In the genomic region with DNA sequence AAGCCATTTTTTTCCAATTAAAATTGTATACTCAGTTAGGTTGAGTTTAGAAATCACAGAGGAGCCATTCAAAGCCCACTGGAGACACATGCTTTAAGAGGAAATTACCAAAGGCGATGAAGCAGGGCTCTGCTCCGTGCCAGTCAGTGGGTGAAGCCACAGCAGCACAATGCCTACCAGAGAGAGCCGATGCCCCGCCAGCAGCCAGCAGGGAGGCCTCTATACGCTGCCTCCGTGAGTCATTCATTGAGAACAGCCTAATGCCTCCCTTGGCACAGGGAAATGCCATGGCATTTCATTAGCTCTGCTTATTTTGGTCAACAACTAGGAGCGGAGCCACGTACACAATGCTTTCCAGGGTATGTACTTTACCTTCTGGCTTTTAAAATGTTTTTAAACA, we compare ENCODE assay signal across 15 cellular contexts.
DNase-seq lines count a peak whose midpoint lies in the region; FAIRE-seq and TF ChIP-seq lines count a peak whose summit lies in the region.
"Had no signal": no experiment of that assay in that cellular context is flagged by ENCODE, and none has a peak within 500 bp of the region (broad histone marks: within the 10 kb centered on the region; RNA-seq: fewer than 3 reads in every experiment).

No MANE protein-coding gene starts in this region.

- FAIRE-seq in RCC 7860 (lab: Jason Lieb, UNC) (peak; percentile 42), D721Med (lab: Jason Lieb, UNC) (no peak)
- FAIRE-seq: G401.6 had no signal

- intact Hi-C loops in dorsolateral prefrontal cortex (cut with DNase I): no loop called here

- H3K4me3 ChIP-seq in dorsolateral prefrontal cortex: no peak overlapping the region
- H3K4me3 ChIP-seq in H7 (ENCODE audit: insufficient read depth, low read depth, low read length): no peak overlapping the region
- H3K4me3 ChIP-seq: right lobe of liver had no signal

- DNase-seq in H4 (ENCODE audit: low spot score): peak; percentile 58
- DNase-seq in RCC 7860 (ENCODE audit: low spot score): peak; percentile 56
- peak in 9 of 10 donors; percentile 13 to 74 (median 56) for DNase-seq in dorsolateral prefrontal cortex
- DNase-seq in pons (ENCODE audit: low spot score): peak; percentile 47
- no peak for DNase-seq in H7
- no peak for DNase-seq in stimulated activated naive CD4-positive, alpha-beta T cell treated with Interleukin-2 at 50 U/mL for 16 hours (lab: John Stamatoyannopoulos, UW)
- no peak for DNase-seq in D721Med (ENCODE audit: insufficient read length, low spot score)
- DNase-seq in HK-2 (ENCODE audit: unreplicated experiment): no peak
- DNase-seq: left ventricle myocardium superior; NCI-H2029 treated with DMSO at 0.1 percent for 48 hours; right lobe of liver; stimulated activated naive CD4-positive, alpha-beta T cell; T-cell had no signal

- H3K27me3 ChIP-seq in dorsolateral prefrontal cortex (no peaks in the 10 kb centered on the region), H7 (ENCODE audit: control insufficient read depth, insufficient read depth, low read length) (no peaks in the 10 kb centered on the region)
- H3K27me3 ChIP-seq: right lobe of liver had no signal

- peak overlapping the region in 10 of 59 donors; percentile 2 to 51 (median 20) for H3K27ac ChIP-seq in dorsolateral prefrontal cortex
- H3K27ac ChIP-seq: KMS-11, right lobe of liver had no signal

- no peaks in the 10 kb centered on the region for H3K36me3 ChIP-seq in H7 (replicated peaks; ENCODE audit: control insufficient read depth, insufficient read depth, low read length)
- H3K36me3 ChIP-seq: right lobe of liver had no signal

- TF ChIP-seq CTCF in dorsolateral prefrontal cortex (IDR thresholded peaks at IDR 0.05 in 54 of 56, conservative IDR thresholded peaks at IDR 0.05 in 2 of 56; ENCODE audit: low read depth in 1 of 56, partially characterized antibody in 56 of 56): no peak
- TF ChIP-seq CTCF in D721Med (IDR thresholded peaks at IDR 0.05; ENCODE audit: insufficient read depth, missing control alignments): no peak

Comparison
In these comparisons a context has a peak if more than half of its experiments do, and no peak if none do; other contexts are left out.
1. DNase-seq: peak in H4 (single experiment), RCC 7860 (single experiment), dorsolateral prefrontal cortex (9 of 10) and pons (single experiment); none in H7 (single experiment), stimulated activated naive CD4-positive, alpha-beta T cell treated with Interleukin-2 at 50 U/mL for 16 hours (single experiment), D721Med (single experiment) and HK-2 (single experiment).